Comparison of ENCODE assay signal across 1 cellular context in the genomic region with DNA sequence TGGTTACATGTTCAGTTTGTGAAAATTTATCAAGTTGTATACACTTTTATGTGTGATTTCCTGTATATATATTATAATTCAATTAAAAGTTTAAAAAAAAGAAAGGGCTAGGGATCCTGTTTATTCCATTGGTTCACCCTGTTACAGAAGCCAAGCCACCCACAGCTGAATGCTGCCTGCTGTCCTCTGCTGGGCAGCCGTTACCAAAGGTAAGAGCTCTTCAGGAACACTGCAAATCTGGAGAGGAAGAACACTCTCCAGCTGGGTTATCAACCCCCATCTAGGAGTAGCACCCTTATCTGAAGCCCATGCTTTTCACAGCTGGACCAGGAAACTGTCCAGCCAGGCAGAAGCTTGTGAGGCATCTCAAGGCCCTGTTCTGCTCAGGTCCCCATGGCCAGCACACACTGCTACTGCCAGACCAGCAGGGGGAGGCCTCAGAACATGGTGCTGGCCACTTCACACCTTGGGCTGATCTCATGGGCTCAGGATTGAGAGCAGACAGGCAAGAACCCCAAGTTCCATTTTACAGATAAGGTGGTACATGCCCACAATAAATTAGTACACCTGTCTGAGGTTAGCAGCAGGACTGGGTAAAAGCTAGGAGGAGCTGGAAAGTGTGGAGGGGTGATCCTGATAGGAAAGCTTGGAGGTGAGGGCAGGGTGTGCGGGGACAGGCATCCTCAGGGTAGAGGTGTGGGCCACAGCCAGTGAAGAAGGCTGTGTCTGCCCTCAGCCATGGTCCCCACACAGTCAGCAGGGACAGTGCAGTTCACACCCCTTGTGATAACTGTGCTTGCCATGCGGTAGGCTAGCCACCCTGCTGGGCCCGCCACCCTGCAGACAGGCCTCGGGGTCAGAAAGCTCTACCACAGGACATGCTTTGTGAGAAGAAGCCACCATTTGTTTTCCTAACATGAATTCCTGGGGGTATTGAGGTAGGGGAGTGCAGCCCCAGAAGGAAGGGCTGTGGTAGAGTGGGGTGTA.
A peak's percentile ranks its signal among the peaks of the same experiment; 100 is the strongest.
TF ChIP-seq lines count a peak whose summit lies in the region.

No MANE protein-coding gene starts in this region.

TF ChIP-seq in HEK293, 187 proteins besides CTCF, POLR2A, EP300 and RAD21 (continued from another document):
- no peak for TF ChIP-seq ZNF214 (tag by site-specific recombination; IDR thresholded peaks at IDR 0.05; ENCODE audit: borderline replicate concordance)
- peak; percentile 43; the same call in 1 of the 2 replicates for TF ChIP-seq ZIC2 (tag by site-specific recombination; IDR thresholded peaks at IDR 0.05)
- TF ChIP-seq ZNF530 (tag by site-specific recombination; IDR thresholded peaks at IDR 0.05; ENCODE audit: low read depth) = no peak
- TF ChIP-seq, protein P1, sequence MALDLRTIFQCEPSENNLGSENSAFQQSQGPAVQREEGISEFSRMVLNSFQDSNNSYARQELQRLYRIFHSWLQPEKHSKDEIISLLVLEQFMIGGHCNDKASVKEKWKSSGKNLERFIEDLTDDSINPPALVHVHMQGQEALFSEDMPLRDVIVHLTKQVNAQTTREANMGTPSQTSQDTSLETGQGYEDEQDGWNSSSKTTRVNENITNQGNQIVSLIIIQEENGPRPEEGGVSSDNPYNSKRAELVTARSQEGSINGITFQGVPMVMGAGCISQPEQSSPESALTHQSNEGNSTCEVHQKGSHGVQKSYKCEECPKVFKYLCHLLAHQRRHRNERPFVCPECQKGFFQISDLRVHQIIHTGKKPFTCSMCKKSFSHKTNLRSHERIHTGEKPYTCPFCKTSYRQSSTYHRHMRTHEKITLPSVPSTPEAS (tag by site-specific recombination; IDR thresholded peaks at IDR 0.05) = peak; percentile 3; the same call in 1 of the 2 replicates
- TF ChIP-seq, protein P2, sequence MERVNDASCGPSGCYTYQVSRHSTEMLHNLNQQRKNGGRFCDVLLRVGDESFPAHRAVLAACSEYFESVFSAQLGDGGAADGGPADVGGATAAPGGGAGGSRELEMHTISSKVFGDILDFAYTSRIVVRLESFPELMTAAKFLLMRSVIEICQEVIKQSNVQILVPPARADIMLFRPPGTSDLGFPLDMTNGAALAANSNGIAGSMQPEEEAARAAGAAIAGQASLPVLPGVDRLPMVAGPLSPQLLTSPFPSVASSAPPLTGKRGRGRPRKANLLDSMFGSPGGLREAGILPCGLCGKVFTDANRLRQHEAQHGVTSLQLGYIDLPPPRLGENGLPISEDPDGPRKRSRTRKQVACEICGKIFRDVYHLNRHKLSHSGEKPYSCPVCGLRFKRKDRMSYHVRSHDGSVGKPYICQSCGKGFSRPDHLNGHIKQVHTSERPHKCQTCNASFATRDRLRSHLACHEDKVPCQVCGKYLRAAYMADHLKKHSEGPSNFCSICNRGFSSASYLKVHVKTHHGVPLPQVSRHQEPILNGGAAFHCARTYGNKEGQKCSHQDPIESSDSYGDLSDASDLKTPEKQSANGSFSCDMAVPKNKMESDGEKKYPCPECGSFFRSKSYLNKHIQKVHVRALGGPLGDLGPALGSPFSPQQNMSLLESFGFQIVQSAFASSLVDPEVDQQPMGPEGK (tag by site-specific recombination; IDR thresholded peaks at IDR 0.05) = no peak
